8 cellular contexts compared by ENCODE assay signal in the genomic region with DNA sequence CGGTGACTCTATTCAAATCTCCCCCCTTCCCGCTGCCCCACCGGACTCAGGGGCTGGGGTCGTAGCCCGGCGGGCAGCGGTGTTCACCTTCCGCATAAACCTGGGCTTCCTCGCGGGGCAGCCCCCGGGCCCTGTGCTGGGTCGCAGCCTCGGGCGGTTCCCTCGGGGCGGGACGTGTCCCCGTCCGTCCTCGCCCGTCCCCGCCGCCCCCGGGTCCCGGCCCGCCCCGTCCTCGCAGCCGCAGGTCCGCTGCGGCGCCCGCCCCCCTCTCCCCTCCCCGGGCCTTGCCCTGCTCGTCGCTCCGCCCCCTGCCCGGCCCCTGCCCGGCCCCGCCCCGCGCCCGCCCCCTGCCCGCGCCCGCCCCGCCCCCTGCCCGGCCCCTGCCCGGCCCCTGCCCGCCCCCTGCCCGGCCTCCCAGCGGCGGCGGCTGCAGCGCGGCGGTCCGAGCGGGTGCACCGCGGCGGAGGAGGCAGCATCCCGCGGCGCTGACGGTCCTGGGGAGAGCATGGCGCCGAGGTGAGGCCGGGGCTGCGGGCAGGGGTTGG. TPM values are rescaled to one million over a fixed set of nuclear protein-coding genes. Genes with fewer than 3 reads are reported as not detected.
DNase-seq lines count a peak whose midpoint lies in the region; TF ChIP-seq lines count a peak whose summit lies in the region.

COL18A1 (plus strand) TSS at position 440 of the 545 bp plus-strand sequence; CDS start at position 506, 66 bp downstream.

- peak within 1 kb of the TSS; percentile 75 for H3K4me3 ChIP-seq in epithelial cell of proximal tubule (ENCODE audit: low read depth, low read length)
- peak within 1 kb of the TSS; percentile 27 to 64 for H3K4me3 ChIP-seq in muscle layer of colon (ENCODE audit: low read depth in 1 of 2, low read length in 2 of 2)
- peak within 1 kb of the TSS; percentile 73 for H3K4me3 ChIP-seq in suprapubic skin

- H3K4me1 ChIP-seq in muscle layer of colon (ENCODE audit: insufficient read depth, low read length) (peaks cover 7% of the 10 kb centered on the region), suprapubic skin (peaks cover 67% of the 10 kb centered on the region)

- no peaks in the 10 kb centered on the region for H3K9me3 ChIP-seq in muscle layer of colon (ENCODE audit: low read length)
- no peaks in the 10 kb centered on the region for H3K9me3 ChIP-seq in suprapubic skin

- no peak for TF ChIP-seq CTCF in epithelial cell of proximal tubule (conservative IDR thresholded peaks at IDR 0.05; ENCODE audit: low read depth, low read length)
- TF ChIP-seq CTCF in suprapubic skin (IDR thresholded peaks at IDR 0.05): no peak

- POLR2A ChIA-PET in activated CD4-positive, alpha-beta memory T cell treated with anti-CD3 and anti-CD28 coated beads, Interleukin-2, amount 10 ng/mL, durations not matched to agents 7 days and 5 days (lab: Charles Lee): no interaction called here

- H3K36me3 ChIP-seq in muscle layer of colon (ENCODE audit: insufficient read depth, low read length) (no peaks in the 10 kb centered on the region), suprapubic skin (no peaks in the 10 kb centered on the region)

- H3K27me3 ChIP-seq in muscle layer of colon (ENCODE audit: control insufficient read depth in 1 of 2, insufficient read depth in 2 of 2, low read length in 2 of 2) (peaks cover 0 to 15% of the 10 kb centered on the region in 2 donors), suprapubic skin (no peaks in the 10 kb centered on the region)

- peaks cover 7% of the 10 kb centered on the region for H3K9me3 Mint-ChIP-seq in activated CD4-positive, alpha-beta memory T cell treated with anti-CD3 and anti-CD28 coated beads, Interleukin-2, amount 10 ng/mL, durations not matched to agents 7 days and 5 days

- TF ChIP-seq EP300 in suprapubic skin (IDR thresholded peaks at IDR 0.05): no peak

- no peak for TF ChIP-seq POLR2A in suprapubic skin (IDR thresholded peaks at IDR 0.05)

- H3K27me3 Mint-ChIP-seq in activated CD4-positive, alpha-beta memory T cell treated with anti-CD3 and anti-CD28 coated beads, Interleukin-2, amount 10 ng/mL, durations not matched to agents 7 days and 5 days: peaks cover 53% of the 10 kb centered on the region

- peak; percentile 80 for DNase-seq in AG08395 (ENCODE audit: low spot score)
- DNase-seq in HT-29 (ENCODE audit: low spot score): no peak
- DNase-seq in activated CD4-positive, alpha-beta memory T cell treated with anti-CD3 and anti-CD28 coated beads, Interleukin-2, amount 10 ng/mL, durations not matched to agents 7 days and 5 days: no peak
- DNase-seq in epithelial cell of proximal tubule (ENCODE audit: low read depth): no peak
- DNase-seq in suprapubic skin (ENCODE audit: low spot score in 2 of 2): no peak
- DNase-seq in kidney glomerular epithelial cell (lab: John Stamatoyannopoulos, UW): no peak
- no peak for DNase-seq in inferior parietal cortex (ENCODE audit: extremely low spot score)

- H3K27ac Mint-ChIP-seq in activated CD4-positive, alpha-beta memory T cell treated with anti-CD3 and anti-CD28 coated beads, Interleukin-2, amount 10 ng/mL, durations not matched to agents 7 days and 5 days: no peak within 1 kb of the TSS

- H3K36me3 Mint-ChIP-seq in activated CD4-positive, alpha-beta memory T cell treated with anti-CD3 and anti-CD28 coated beads, Interleukin-2, amount 10 ng/mL, durations not matched to agents 7 days and 5 days (ENCODE audit: low read depth): peaks cover 3% of the 10 kb centered on the region

- peaks cover 11% of the 10 kb centered on the region for H3K4me1 Mint-ChIP-seq in activated CD4-positive, alpha-beta memory T cell treated with anti-CD3 and anti-CD28 coated beads, Interleukin-2, amount 10 ng/mL, durations not matched to agents 7 days and 5 days

- no CpG with 5 or more reads among the region's 70 CpGs for whole genome bisulfite sequencing in suprapubic skin

- H3K27ac ChIP-seq in muscle layer of colon (ENCODE audit: low read depth, low read length): peak within 1 kb of the TSS; percentile 75
- H3K27ac ChIP-seq in suprapubic skin: peak within 1 kb of the TSS; percentile 80

- H3K4me3 Mint-ChIP-seq in activated CD4-positive, alpha-beta memory T cell treated with anti-CD3 and anti-CD28 coated beads, Interleukin-2, amount 10 ng/mL, durations not matched to agents 7 days and 5 days: peak within 1 kb of the TSS; percentile 45

- CTCF ChIA-PET in activated CD4-positive, alpha-beta memory T cell treated with anti-CD3 and anti-CD28 coated beads, Interleukin-2, amount 10 ng/mL, durations not matched to agents 7 days and 5 days (lab: Charles Lee): no interaction called here

- no peak within 1 kb of the TSS for H3K9ac ChIP-seq in muscle layer of colon (ENCODE audit: low read length)

RNA-seq across cellular contexts. Expression of gene COL18A1, which starts in this region (rescaled TPM):
- total RNA-seq in HT-29 (2014; rRNA removed; shearing (Covaris generic)): 27.7 and 32.2 TPM in 2 replicates
- total RNA-seq in activated CD4-positive, alpha-beta memory T cell treated with anti-CD3 and anti-CD28 coated beads, Interleukin-2, amount 10 ng/mL, durations not matched to agents 7 days and 5 days: 1 to 10 TPM; 2.2 to 3.9 TPM
- total RNA-seq in epithelial cell of proximal tubule (346 and 535 TPM in 2 replicates), suprapubic skin (100 to 1,000 TPM in 2 of 4 donors, 10 to 100 TPM in 2; 71.9 to 157 (median 101) TPM)
